Comparison of ENCODE assay signal across 15 cellular contexts in genomic region chr14:78253986-78254385, GRCh38.
DNase-seq lines count a peak whose midpoint lies in the region; ATAC-seq and TF ChIP-seq lines count a peak whose summit lies in the region.
"Had no signal": no experiment of that assay in that cellular context is flagged by ENCODE, and none has a peak within 500 bp of the region (broad histone marks: within the 10 kb centered on the region; RNA-seq: fewer than 3 reads in every experiment).

No MANE protein-coding gene starts in this region.

- POLR2A ChIA-PET in PC-3 (lab: Charles Lee; ENCODE audit: unreplicated experiment) = no interaction called here

- H3K36me3 Mint-ChIP-seq in activated naive CD4-positive, alpha-beta T cell treated with anti-CD3 and anti-CD28 coated beads for 36 hours (ENCODE audit: low read depth) = no peaks in the 10 kb centered on the region

- peaks cover 2% of the 10 kb centered on the region for H3K4me1 Mint-ChIP-seq in activated naive CD4-positive, alpha-beta T cell treated with anti-CD3 and anti-CD28 coated beads for 36 hours (ENCODE audit: low read depth)
- peaks cover 10% of the 10 kb centered on the region for H3K4me1 Mint-ChIP-seq in stimulated activated naive CD8-positive, alpha-beta T cell treated with anti-CD3 and anti-CD28 coated beads, Interleukin-15, amount 100 ng/mL, for 72 hours

- no TSS peak for BruUV-seq in PC-3 (replicated peaks; lab: Mats Ljungman, UMichigan)

- H3K79me2 ChIP-seq in PC-3 (ENCODE audit: low read length) = no peaks in the 10 kb centered on the region

- no peaks in the 10 kb centered on the region for H3K36me3 ChIP-seq in PC-3 (ENCODE audit: low read depth, low read length)
- H3K36me3 ChIP-seq: colonic mucosa, spleen had no signal

- no peak overlapping the region for H3K4me2 ChIP-seq in PC-3 (ENCODE audit: low read length)

- H3K9me3 ChIP-seq in PC-3 (ENCODE audit: low read length) = no peaks in the 10 kb centered on the region
- H3K9me3 ChIP-seq: colonic mucosa, spleen had no signal

- H2AFZ ChIP-seq in PC-3 (ENCODE audit: low read length) = no peak overlapping the region

- no peak overlapping the region for H3K27ac ChIP-seq in PC-3 (ENCODE audit: low read length)
- H3K27ac ChIP-seq: colonic mucosa, spleen had no signal

- peak; percentile 5 for DNase-seq in activated naive CD4-positive, alpha-beta T cell treated with anti-CD3 and anti-CD28 coated beads for 36 hours
- DNase-seq in activated naive CD4-positive, alpha-beta T cell treated with anti-CD3 and anti-CD28 coated beads, Interleukin-2, amount 50 U/mL, for 16 hours = no peak
- DNase-seq in PC-3 = peak; percentile 68
- peak; percentile 10 to 12 for DNase-seq in stimulated activated naive CD8-positive, alpha-beta T cell treated with anti-CD3 and anti-CD28 coated beads, Interleukin-15, amount 100 ng/mL, for 72 hours
- no peak for DNase-seq in NCI-H345 treated with DMSO at 0.1 percent for 48 hours (lab: John Stamatoyannopoulos, UW; ENCODE audit: unreplicated experiment)
- DNase-seq in DMS114 treated with DMSO at 0.1 percent for 48 hours (lab: John Stamatoyannopoulos, UW; ENCODE audit: unreplicated experiment) = no peak
- DNase-seq: activated CD4-positive, alpha-beta T cell treated with anti-CD3 and anti-CD28 coated beads for 1 hour; activated gamma-delta T cell; colonic mucosa; GDM1; NCI-H1092 treated with DMSO at 0.1 percent for 48 hours; NCI-H524 treated with DMSO at 0.1 percent for 48 hours; spleen had no signal

- H4K20me1 ChIP-seq in PC-3 (ENCODE audit: low read length) = no peaks in the 10 kb centered on the region

- no peak overlapping the region for H3K27ac Mint-ChIP-seq in activated naive CD4-positive, alpha-beta T cell treated with anti-CD3 and anti-CD28 coated beads for 36 hours
- peak overlapping the region in 1 of 2 donors; percentile 38 for H3K27ac Mint-ChIP-seq in stimulated activated naive CD8-positive, alpha-beta T cell treated with anti-CD3 and anti-CD28 coated beads, Interleukin-15, amount 100 ng/mL, for 72 hours

- CTCF ChIA-PET in activated naive CD4-positive, alpha-beta T cell treated with anti-CD3 and anti-CD28 coated beads for 36 hours (lab: Charles Lee) = interaction anchor here (0.8 kb wide), 1 partner anchor 8 kb away, joined by 3 read pairs; no protein-coding TSS in a partner anchor
- CTCF ChIA-PET in PC-3 (lab: Charles Lee) = interaction anchor here (0.6 kb wide), 1 partner anchor 194 kb away, joined by 3 read pairs; no protein-coding TSS in a partner anchor

- no peak for TF ChIP-seq CTCF in PC-3 (conservative IDR thresholded peaks at IDR 0.05; ENCODE audit: low read depth, low read length)

- H3K4me3 Mint-ChIP-seq in activated naive CD4-positive, alpha-beta T cell treated with anti-CD3 and anti-CD28 coated beads for 36 hours = no peak overlapping the region
- H3K4me3 Mint-ChIP-seq in stimulated activated naive CD8-positive, alpha-beta T cell treated with anti-CD3 and anti-CD28 coated beads, Interleukin-15, amount 100 ng/mL, for 72 hours = no peak overlapping the region

- ATAC-seq in PC-3 (peak; percentile 56; the same call in 1 of the 2 replicates), esophagus mucosa (peak; percentile 38), HG03097 (IDR thresholded peaks at IDR 0.05; ENCODE audit: low FRiP score, unreplicated experiment) (no peak)
- ATAC-seq in stimulated activated naive CD8-positive, alpha-beta T cell treated with anti-CD3 and anti-CD28 coated beads, Interleukin-15, amount 100 ng/mL, for 72 hours = peak; percentile 87

- H3K4me1 ChIP-seq in PC-3 (ENCODE audit: insufficient read depth, low read length) = no peaks in the 10 kb centered on the region
- H3K4me1 ChIP-seq: colonic mucosa, spleen had no signal

- no peak overlapping the region for H3K9ac ChIP-seq in PC-3 (ENCODE audit: low read length)

- no peaks in the 10 kb centered on the region for H3K9me2 ChIP-seq in PC-3 (replicated peaks; ENCODE audit: low read length)

- intact Hi-C loops in activated naive CD4-positive, alpha-beta T cell treated with anti-CD3 and anti-CD28 coated beads for 36 hours (cut with micrococcal nuclease) = no loop called here
- intact Hi-C loops in PC-3 (cut with micrococcal nuclease) = no loop called here

- H3K9me3 Mint-ChIP-seq in activated naive CD4-positive, alpha-beta T cell treated with anti-CD3 and anti-CD28 coated beads for 36 hours = no peaks in the 10 kb centered on the region
- H3K9me3 Mint-ChIP-seq in stimulated activated naive CD8-positive, alpha-beta T cell treated with anti-CD3 and anti-CD28 coated beads, Interleukin-15, amount 100 ng/mL, for 72 hours = peaks cover 0 to 10% of the 10 kb centered on the region in 2 donors

- no peak overlapping the region for H3K4me3 ChIP-seq in PC-3 (ENCODE audit: low read length)
- H3K4me3 ChIP-seq: colonic mucosa, spleen had no signal

- H3K27me3 ChIP-seq in PC-3 (ENCODE audit: low read length) = no peaks in the 10 kb centered on the region
- H3K27me3 ChIP-seq: colonic mucosa had no signal

- H3F3A ChIP-seq in PC-3 (ENCODE audit: low read length, unreplicated experiment) = no peaks in the 10 kb centered on the region

- peaks cover 3% of the 10 kb centered on the region for H3K27me3 Mint-ChIP-seq in activated naive CD4-positive, alpha-beta T cell treated with anti-CD3 and anti-CD28 coated beads for 36 hours (ENCODE audit: low read depth)
- peaks cover 6% of the 10 kb centered on the region for H3K27me3 Mint-ChIP-seq in stimulated activated naive CD8-positive, alpha-beta T cell treated with anti-CD3 and anti-CD28 coated beads, Interleukin-15, amount 100 ng/mL, for 72 hours

Comparison
In these comparisons a context has a peak if more than half of its experiments do, and no peak if none do; other contexts are left out.
1. DNase-seq: peak in activated naive CD4-positive, alpha-beta T cell treated with anti-CD3 and anti-CD28 coated beads for 36 hours (single experiment), PC-3 (single experiment) and stimulated activated naive CD8-positive, alpha-beta T cell treated with anti-CD3 and anti-CD28 coated beads, Interleukin-15, amount 100 ng/mL, for 72 hours (2 of 2); none in activated naive CD4-positive, alpha-beta T cell treated with anti-CD3 and anti-CD28 coated beads, Interleukin-2, amount 50 U/mL, for 16 hours (single experiment), NCI-H345 treated with DMSO at 0.1 percent for 48 hours (single experiment) and DMS114 treated with DMSO at 0.1 percent for 48 hours (single experiment).